ENCODE assay signal across 16 cellular contexts in the genomic region with DNA sequence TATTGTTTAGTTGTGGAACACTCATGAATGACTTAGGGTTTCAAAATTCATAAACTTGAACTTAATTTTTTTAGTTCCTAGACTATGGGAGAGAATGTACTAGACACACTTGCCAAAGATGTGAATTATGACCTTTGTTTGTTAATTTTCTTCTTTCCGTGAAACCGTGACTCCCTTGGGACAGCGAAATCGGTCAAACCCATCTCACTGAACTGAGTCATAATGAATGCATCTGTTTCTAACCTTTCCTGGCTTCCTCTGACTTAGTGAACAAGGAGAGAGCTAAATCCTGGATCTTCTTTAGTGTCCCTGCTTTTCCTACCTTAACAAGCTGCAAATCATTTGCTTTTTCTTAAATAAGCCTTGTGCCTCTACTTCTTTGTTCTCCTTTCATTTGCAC.
DNase-seq lines count a peak whose midpoint lies in the region; ATAC-seq and TF ChIP-seq lines count a peak whose summit lies in the region.
"Had no signal": no experiment of that assay in that cellular context is flagged by ENCODE, and none has a peak within 500 bp of the region (broad histone marks: within the 10 kb centered on the region; RNA-seq: fewer than 3 reads in every experiment).

No MANE protein-coding gene starts in this region.

- no peak overlapping the region for H2AFZ ChIP-seq in mesenchymal stem cell (ENCODE audit: low read depth, low read length)

- H3K4me2 ChIP-seq in mesenchymal stem cell (ENCODE audit: low read length, poor library complexity, severe bottlenecking), result no peak overlapping the region

- H3K9me3 ChIP-seq in mesenchymal stem cell (ENCODE audit: control insufficient read depth, low read length), result no peaks in the 10 kb centered on the region

- peaks cover 3% of the 10 kb centered on the region for H3K36me3 ChIP-seq in brain microvascular endothelial cell (replicated peaks)
- peaks cover 13 to 38% of the 10 kb centered on the region in 2 experiments for H3K36me3 ChIP-seq in mesenchymal stem cell (ENCODE audit: control insufficient read depth in 1 of 2, insufficient read depth in 2 of 2, low read depth in 1 of 2, low read length in 2 of 2)

- no peaks in the 10 kb centered on the region for H3K9me3 Mint-ChIP-seq in HFFc6
- H3K9me3 Mint-ChIP-seq: activated naive CD4-positive, alpha-beta T cell treated with anti-CD3 and anti-CD28 coated beads, Interleukin-2, amount 50 U/mL, for 72 hours had no signal

- no peak overlapping the region for H2AK5ac ChIP-seq in mesenchymal stem cell (ENCODE audit: low read length, severe bottlenecking)

- peaks cover 23% of the 10 kb centered on the region for H3K36me3 Mint-ChIP-seq in HFFc6 (ENCODE audit: low read depth)

- H2BK120ac ChIP-seq in mesenchymal stem cell (ENCODE audit: low read depth, low read length), result no peak overlapping the region

- peak overlapping the region; percentile 47 for H3K27ac Mint-ChIP-seq in HFFc6
- H3K27ac Mint-ChIP-seq: activated CD4-positive, alpha-beta T cell treated with anti-CD3 and anti-CD28 coated beads for 36 hours; activated naive CD4-positive, alpha-beta T cell treated with anti-CD3 and anti-CD28 coated beads, Interleukin-2, amount 50 U/mL, for 72 hours; progenitor cell of endocrine pancreas had no signal

- TF ChIP-seq CTCF in HFFc6 (IDR thresholded peaks at IDR 0.05) (no peak), brain microvascular endothelial cell (IDR thresholded peaks at IDR 0.05; ENCODE audit: low read depth, low read length, missing control alignments) (no peak)

- no peak overlapping the region for H2BK5ac ChIP-seq in mesenchymal stem cell (ENCODE audit: low read depth, low read length, poor library complexity, severe bottlenecking)

- no peak overlapping the region for H2BK15ac ChIP-seq in mesenchymal stem cell (ENCODE audit: low read depth, poor library complexity, severe bottlenecking)

- H4K91ac ChIP-seq in mesenchymal stem cell (ENCODE audit: low read length), result no peak overlapping the region

- H3K4me3 Mint-ChIP-seq in HFFc6, result no peak overlapping the region
- H3K4me3 Mint-ChIP-seq: activated CD4-positive, alpha-beta T cell treated with anti-CD3 and anti-CD28 coated beads for 36 hours had no signal

- H3K4me1 Mint-ChIP-seq in HFFc6 (ENCODE audit: low read depth), result peaks cover 16% of the 10 kb centered on the region
- H3K4me1 Mint-ChIP-seq: activated CD4-positive, alpha-beta T cell treated with anti-CD3 and anti-CD28 coated beads for 36 hours had no signal

- no peak overlapping the region for H2BK12ac ChIP-seq in mesenchymal stem cell (ENCODE audit: low read length in 2 of 2)

- in situ Hi-C loops in brain microvascular endothelial cell (cut with HindIII; ENCODE audit: low pct_ligation_motif_present, low sequenced_read_pairs), result no loop called here

- peaks cover 5% of the 10 kb centered on the region for H3K79me1 ChIP-seq in mesenchymal stem cell (replicated peaks; ENCODE audit: low read length, poor library complexity, severe bottlenecking)

- 22% methylated on average over 4 of the region's 4 CpGs for WGBS in mesenchymal stem cell

- H3K27me3 ChIP-seq in brain microvascular endothelial cell (replicated peaks) (no peaks in the 10 kb centered on the region), mesenchymal stem cell (ENCODE audit: control insufficient read depth in 1 of 2, insufficient read depth in 1 of 2, low read length in 2 of 2) (no peaks in the 10 kb centered on the region)

- H3K23ac ChIP-seq in mesenchymal stem cell (ENCODE audit: low read length in 2 of 2), result no peak overlapping the region

- no peak for ATAC-seq in GM18909 (IDR thresholded peaks at IDR 0.05; ENCODE audit: poor library complexity, unreplicated experiment)
- ATAC-seq: activated CD4-positive, alpha-beta T cell treated with anti-CD3 and anti-CD28 coated beads for 36 hours; activated naive CD4-positive, alpha-beta T cell treated with anti-CD3 and anti-CD28 coated beads, Interleukin-2, amount 50 U/mL, for 72 hours; left colon had no signal

- DNase-seq in AG08395 (ENCODE audit: low spot score), result peak; percentile 78
- DNase-seq in HFFc6, result peak; percentile 45
- peak; percentile 72 for DNase-seq in brain microvascular endothelial cell
- peak; percentile 75 for DNase-seq in mesenchymal stem cell
- DNase-seq in nucleus accumbens (lab: John Stamatoyannopoulos, UW), result no peak
- DNase-seq in ureter (ENCODE audit: low spot score), result no peak
- DNase-seq in NCI-H226, result no peak
- DNase-seq: activated CD4-positive, alpha-beta T cell treated with anti-CD3 and anti-CD28 coated beads for 36 hours; DMS153; hippocampal formation; left colon; NK-92 treated with Interleukin-12 subunit alpha and Interleukin-12 subunit beta, amount 100 ng/mL, for 24 hours; T-helper 2 cell had no signal

- no peak overlapping the region for H4K8ac ChIP-seq in mesenchymal stem cell (ENCODE audit: low read length)

- H3K14ac ChIP-seq in mesenchymal stem cell (ENCODE audit: low read length in 2 of 2), result no peak overlapping the region

- H3K27ac ChIP-seq in brain microvascular endothelial cell (no peak overlapping the region), mesenchymal stem cell (ENCODE audit: low read length, poor library complexity, severe bottlenecking) (no peak overlapping the region)

- H3K9ac ChIP-seq in mesenchymal stem cell (ENCODE audit: low read length), result peak overlapping the region; percentile 6

- H3K4me3 ChIP-seq in brain microvascular endothelial cell (ENCODE audit: low read depth, low read length) (no peak overlapping the region), mesenchymal stem cell (ENCODE audit: insufficient read depth in 1 of 2, low read depth in 1 of 2, low read length in 2 of 2) (no peak overlapping the region)

- no peak overlapping the region for H3K4ac ChIP-seq in mesenchymal stem cell (ENCODE audit: low read depth in 1 of 2, low read length in 2 of 2)

- H3K27me3 Mint-ChIP-seq in HFFc6 (ENCODE audit: insufficient read depth), result peaks cover 2% of the 10 kb centered on the region
- H3K27me3 Mint-ChIP-seq: activated CD4-positive, alpha-beta T cell treated with anti-CD3 and anti-CD28 coated beads for 36 hours; progenitor cell of endocrine pancreas had no signal

- no peak overlapping the region for H3K18ac ChIP-seq in mesenchymal stem cell (ENCODE audit: low read depth in 1 of 2, low read length in 2 of 2)

- H3K4me1 ChIP-seq in mesenchymal stem cell (ENCODE audit: control insufficient read depth, insufficient read depth, low read depth, low read length), result no peaks in the 10 kb centered on the region

Comparison
In these comparisons a context has a peak if more than half of its experiments do, and no peak if none do; other contexts are left out.
1. DNase-seq: peak in AG08395 (single experiment), HFFc6 (single experiment), brain microvascular endothelial cell (single experiment) and mesenchymal stem cell (single experiment); none in nucleus accumbens (0 of 56), ureter (single experiment) and NCI-H226 (single experiment).